ENCODE assay signal across 12 cellular contexts in the genomic region with DNA sequence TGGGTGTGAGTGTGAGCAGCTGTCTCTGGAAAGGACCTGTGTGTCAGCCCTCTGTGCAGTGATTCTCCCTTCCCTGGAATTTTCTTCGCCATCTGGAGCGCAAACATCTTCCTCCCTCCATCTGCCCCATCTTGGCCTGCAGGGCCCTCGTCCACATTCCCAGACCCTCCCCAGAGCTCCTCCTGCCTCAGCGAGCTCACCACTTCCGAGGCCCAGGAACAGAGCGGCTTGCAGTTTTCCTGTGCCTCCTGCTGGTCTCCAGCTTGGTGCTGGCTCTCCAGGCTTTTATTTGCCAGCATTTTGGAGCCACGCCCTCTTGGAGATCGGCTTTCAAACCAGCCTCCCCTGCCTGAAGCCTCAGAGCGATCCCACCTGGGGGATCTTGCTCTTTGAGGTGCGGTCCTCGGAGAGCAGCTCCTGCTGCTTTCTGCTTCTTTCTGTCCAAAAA. TPM values are rescaled to one million over a fixed set of nuclear protein-coding genes. Genes with fewer than 3 reads are reported as not detected.
DNase-seq lines count a peak whose midpoint lies in the region; ATAC-seq and TF ChIP-seq lines count a peak whose summit lies in the region.
"Had no signal": no experiment of that assay in that cellular context is flagged by ENCODE, and none has a peak within 500 bp of the region (broad histone marks: within the 10 kb centered on the region; RNA-seq: fewer than 3 reads in every experiment).

A gene with protein sequence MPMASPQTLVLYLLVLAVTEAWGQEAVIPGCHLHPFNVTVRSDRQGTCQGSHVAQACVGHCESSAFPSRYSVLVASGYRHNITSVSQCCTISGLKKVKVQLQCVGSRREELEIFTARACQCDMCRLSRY (minus strand): TSS at position 260 of the 448 bp plus-strand sequence. CDS start 433 bp downstream, outside the sequence.

- H3K36me3 Mint-ChIP-seq in mesothelial cell of epicardium = peaks cover 6% of the 10 kb centered on the region
- peaks cover 31% of the 10 kb centered on the region for H3K36me3 Mint-ChIP-seq in CD4-positive, alpha-beta T cell (ENCODE audit: low read depth)

- peak; percentile 12 for DNase-seq in COLO668 (lab: John Stamatoyannopoulos, UW; ENCODE audit: unreplicated experiment)
- peak; percentile 64 for DNase-seq in NCI-H146 (lab: John Stamatoyannopoulos, UW)
- DNase-seq in astrocyte of the spinal cord (ENCODE audit: low read depth, low spot score) = peak; percentile 18
- no peak for DNase-seq in mesothelial cell of epicardium (ENCODE audit: low spot score in 2 of 2, unreplicated experiment in 2 of 2)
- no peak for DNase-seq in CD4-positive, alpha-beta T cell
- DNase-seq in mucosa of gallbladder (ENCODE audit: low spot score) = no peak
- DNase-seq in DMS114 treated with DMSO at 0.1 percent for 48 hours (lab: John Stamatoyannopoulos, UW; ENCODE audit: unreplicated experiment) = no peak
- DNase-seq: activated CD4-positive, alpha-beta T cell treated with anti-CD3 and anti-CD28 coated beads, Interleukin-2, amount 50 U/mL, for 48 hours; amniotic stem cell; naive B cell; RPMI8226 had no signal

- no peak within 1 kb of the TSS for H3K27ac ChIP-seq in CD4-positive, alpha-beta T cell (ENCODE audit: low read depth, low read length)

- TF ChIP-seq CTCF in astrocyte of the spinal cord (IDR thresholded peaks at IDR 0.05; ENCODE audit: low read depth, low read length) = peak; percentile 17
- no peak for TF ChIP-seq CTCF in mesothelial cell of epicardium (IDR thresholded peaks at IDR 0.05; ENCODE audit: unreplicated experiment)
- no peak for TF ChIP-seq CTCF in CD4-positive, alpha-beta T cell (IDR thresholded peaks at IDR 0.05)

- H3K4me3 ChIP-seq in astrocyte of the spinal cord (ENCODE audit: low read depth, low read length) = no peak within 1 kb of the TSS

- POLR2A ChIA-PET in CD4-positive, alpha-beta T cell (lab: Charles Lee) = no interaction called here

- H3K4me3 Mint-ChIP-seq in mesothelial cell of epicardium = peak within 1 kb of the TSS; percentile 4
- no peak within 1 kb of the TSS for H3K4me3 Mint-ChIP-seq in CD4-positive, alpha-beta T cell
- H3K4me3 Mint-ChIP-seq: naive B cell had no signal

- CTCF ChIA-PET in CD4-positive, alpha-beta T cell (lab: Charles Lee) = no interaction called here

- H3K27me3 Mint-ChIP-seq in mesothelial cell of epicardium (ENCODE audit: low read depth) = peaks cover 8% of the 10 kb centered on the region
- no peaks in the 10 kb centered on the region for H3K27me3 Mint-ChIP-seq in CD4-positive, alpha-beta T cell

- in situ Hi-C loops in astrocyte of the spinal cord (cut with HindIII; ENCODE audit: low sequenced_read_pairs) = no loop called here

- no peaks in the 10 kb centered on the region for H3K27me3 ChIP-seq in CD4-positive, alpha-beta T cell (ENCODE audit: control insufficient read depth, insufficient read depth, low read length)

- no peak for ATAC-seq in CD4-positive, alpha-beta T cell (ENCODE audit: poor library complexity)
- ATAC-seq in GM21529 (IDR thresholded peaks at IDR 0.05; ENCODE audit: unreplicated experiment) = no peak

- peaks cover 7% of the 10 kb centered on the region for H3K4me1 Mint-ChIP-seq in mesothelial cell of epicardium
- no peaks in the 10 kb centered on the region for H3K4me1 Mint-ChIP-seq in CD4-positive, alpha-beta T cell (ENCODE audit: low read depth)
- H3K4me1 Mint-ChIP-seq: naive B cell had no signal

- no peaks in the 10 kb centered on the region for H3K9me3 Mint-ChIP-seq in mesothelial cell of epicardium
- H3K9me3 Mint-ChIP-seq in CD4-positive, alpha-beta T cell = no peaks in the 10 kb centered on the region
- H3K9me3 Mint-ChIP-seq: naive B cell had no signal

- no peaks in the 10 kb centered on the region for H3K9me3 ChIP-seq in CD4-positive, alpha-beta T cell (ENCODE audit: control insufficient read depth, low read length)

- H3K27ac Mint-ChIP-seq in mesothelial cell of epicardium = peak within 1 kb of the TSS; percentile 25
- H3K27ac Mint-ChIP-seq in CD4-positive, alpha-beta T cell = no peak within 1 kb of the TSS

- intact Hi-C loops in CD4-positive, alpha-beta T cell (cut with DNase I, micrococcal nuclease) = loop anchor here in 1 of 2 experiments (5.0 kb wide), 1 partner anchor 67 kb away; no protein-coding TSS in a partner anchor

RNA-seq across cellular contexts. Expression of the gene that starts here (rescaled TPM):
- total RNA-seq in mesothelial cell of epicardium = not detected in 3 replicates
- total RNA-seq in CD4-positive, alpha-beta T cell = under 1 TPM; 0.49 to 0.56 TPM
- 1.3 TPM for total RNA-seq in mucosa of gallbladder

Comparison
In these comparisons a context has a peak if more than half of its experiments do, and no peak if none do; other contexts are left out.
1. DNase-seq: peak in COLO668 (single experiment), NCI-H146 (single experiment) and astrocyte of the spinal cord (single experiment); none in mesothelial cell of epicardium (0 of 2), CD4-positive, alpha-beta T cell (0 of 10), mucosa of gallbladder (single experiment) and DMS114 treated with DMSO at 0.1 percent for 48 hours (single experiment).